ENCODE assay signal across 8 cellular contexts in the genomic region with DNA sequence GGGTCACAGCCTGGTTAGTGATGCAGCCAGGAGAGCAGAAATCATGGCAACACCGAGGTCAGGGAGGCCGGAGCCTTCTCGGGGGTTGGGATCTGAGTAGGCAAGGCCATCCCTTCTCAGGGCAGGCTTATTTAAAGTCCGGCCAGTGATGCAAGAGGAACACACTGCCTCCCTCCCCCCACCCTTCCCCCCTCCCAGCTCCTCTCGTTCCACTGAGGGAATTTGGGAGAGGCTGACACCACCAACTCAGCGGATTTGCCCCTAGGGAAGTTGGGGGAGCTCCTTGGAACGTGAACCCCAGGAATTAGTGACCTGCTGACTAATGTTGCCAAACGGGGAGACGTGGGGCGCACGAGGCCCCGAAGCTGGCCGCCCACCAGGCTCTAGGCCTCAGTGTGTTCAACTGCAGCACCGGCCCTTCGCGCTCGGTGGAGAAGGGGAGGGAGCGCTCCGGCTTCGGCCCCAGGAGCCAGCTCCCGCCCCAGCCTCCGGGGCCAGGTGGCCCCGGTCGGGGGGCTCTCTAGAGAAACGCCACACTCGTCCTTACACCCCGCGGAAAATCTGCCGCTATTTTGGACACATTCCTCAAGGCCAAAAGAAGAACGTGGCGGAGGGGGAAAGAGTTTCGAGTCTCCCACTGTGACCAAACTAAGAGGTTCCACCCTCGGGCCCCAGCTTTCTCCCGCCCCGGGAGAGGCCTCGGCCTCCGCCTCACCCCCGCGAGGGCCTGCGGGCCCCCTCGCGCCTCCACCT. TPM values are rescaled to one million over a fixed set of nuclear protein-coding genes. Genes with fewer than 3 reads are reported as not detected.
A peak's percentile ranks its signal among the peaks of the same experiment; 100 is the strongest.
DNase-seq lines count a peak whose midpoint lies in the region; ATAC-seq and TF ChIP-seq lines count a peak whose summit lies in the region.

No MANE protein-coding gene starts in this region.

- H3K4me2 ChIP-seq in GM23248 (ENCODE audit: unreplicated experiment) (peak overlapping the region; percentile 84), parathyroid adenoma (ENCODE audit: low read length) (peak overlapping the region; percentile 82)

- H3K4me1 ChIP-seq in GM23248 (ENCODE audit: insufficient read depth) (peaks cover 45% of the 10 kb centered on the region), adrenal gland (replicated peaks in 1 of 2) (peaks cover 45 to 51% of the 10 kb centered on the region in 2 donors), heart right ventricle (peaks cover 43 to 58% (median 53%) of the 10 kb centered on the region in 9 donors), parathyroid adenoma (peaks cover 37% of the 10 kb centered on the region)

- peak overlapping the region; percentile 98 for H3K9ac ChIP-seq in GM23248
- peak overlapping the region; percentile 91 for H3K9ac ChIP-seq in parathyroid adenoma

- H3K79me2 ChIP-seq in GM23248 (ENCODE audit: insufficient read depth) (peaks cover 65% of the 10 kb centered on the region), parathyroid adenoma (peaks cover 58% of the 10 kb centered on the region)

- H3K27me3 ChIP-seq in GM23248 (replicated peaks; ENCODE audit: insufficient read depth) = no peaks in the 10 kb centered on the region
- H3K27me3 ChIP-seq in adrenal gland = no peaks in the 10 kb centered on the region
- no peaks in the 10 kb centered on the region for H3K27me3 ChIP-seq in heart right ventricle
- H3K27me3 ChIP-seq in parathyroid adenoma (ENCODE audit: control insufficient read depth, insufficient read depth, low read length) = no peaks in the 10 kb centered on the region

- TF ChIP-seq POLR2A in adrenal gland (IDR thresholded peaks at IDR 0.05) = peak in 1 of 2 donors; percentile 90

- DNase-seq in G401 (ENCODE audit: low spot score) (peak; percentile 75), GM23248 (peak; percentile 93), NCI-H226 (peak; percentile 90), adrenal gland (peak; percentile 82 to 96 (median 95)), heart right ventricle (peak; percentile 69 to 77)

- H3K36me3 ChIP-seq in GM23248 (ENCODE audit: low read depth) (no peaks in the 10 kb centered on the region), adrenal gland (replicated peaks in 1 of 2) (no peaks in the 10 kb centered on the region), heart right ventricle (peaks cover 0 to 28% (median 0%) of the 10 kb centered on the region in 9 donors), parathyroid adenoma (ENCODE audit: control insufficient read depth, insufficient read depth, low read length) (no peaks in the 10 kb centered on the region)

- ATAC-seq in heart right ventricle (peak; percentile 11 to 63 (median 36)), HG03457 (IDR thresholded peaks at IDR 0.05; ENCODE audit: unreplicated experiment) (no peak), GM21423 (IDR thresholded peaks at IDR 0.05; ENCODE audit: unreplicated experiment) (no peak)

- H3K27ac ChIP-seq in GM23248 (peak overlapping the region; percentile 98), adrenal gland (peak overlapping the region; percentile 96 to 100 (median 99)), heart right ventricle (peak overlapping the region; percentile 97 to 100 (median 100)), parathyroid adenoma (peak overlapping the region; percentile 99)

- H3K9me2 ChIP-seq in GM23248 (ENCODE audit: insufficient read depth) = no peaks in the 10 kb centered on the region

- intact Hi-C loops in adrenal gland (cut with DNase I) (no loop called here), heart right ventricle (cut with DNase I) (loop anchor here in 3 of 10 donors (1.0 to 2.0 kb wide), 2 partner anchors 29 to 50 kb away; no protein-coding TSS in a partner anchor)

- TF ChIP-seq CTCF in adrenal gland (IDR thresholded peaks at IDR 0.05) (no peak), heart right ventricle (IDR thresholded peaks at IDR 0.05) (no peak), parathyroid adenoma (IDR thresholded peaks at IDR 0.05) (peak; percentile 7)

- H2AFZ ChIP-seq in GM23248 (no peak overlapping the region), parathyroid adenoma (peak overlapping the region; percentile 99)

- H3K9me3 ChIP-seq in GM23248 (ENCODE audit: low read depth) (no peaks in the 10 kb centered on the region), adrenal gland (replicated peaks in 1 of 3) (no peaks in the 10 kb centered on the region), heart right ventricle (no peaks in the 10 kb centered on the region), parathyroid adenoma (ENCODE audit: control insufficient read depth, low read length) (no peaks in the 10 kb centered on the region)

- WGBS in GM23248 (ENCODE audit: low coverage in 1 of 2, low lambda C conversion rate in 2 of 2, missing lambda C conversion rate in 2 of 2), 2 experiments = 1% methylated on average over 39 to 41 of the region's 42 CpGs
- 0 to 1% (median 0%) methylated on average over 15 to 42 of the region's 42 CpGs for WGBS in adrenal gland, 4 donors
- WGBS in heart right ventricle, 2 donors = 1% methylated on average over 41 to 42 of the region's 42 CpGs

- H3K4me3 ChIP-seq in GM23248 (peak overlapping the region; percentile 98), adrenal gland (peak overlapping the region; percentile 67 to 99 (median 95)), heart right ventricle (peak overlapping the region; percentile 77 to 100 (median 96)), parathyroid adenoma (ENCODE audit: low read depth, low read length) (peak overlapping the region; percentile 98)

- in situ Hi-C loops in G401 (cut with HindIII; ENCODE audit: low sequenced_read_pairs) (no loop called here), GM23248 (cut with MboI) (no loop called here)

- peaks cover 31% of the 10 kb centered on the region for H4K20me1 ChIP-seq in GM23248 (ENCODE audit: insufficient read depth)

- peaks cover 39% of the 10 kb centered on the region for H3F3A ChIP-seq in GM23248 (ENCODE audit: insufficient read depth)

RNA-seq across cellular contexts. Expression of gene CTDSP2, which starts 1.6 kb away (rescaled TPM):
- 64.1 and 78.6 TPM in 2 replicates for total RNA-seq in G401 (2014; rRNA removed; shearing (Covaris generic))
- total RNA-seq in GM23248 (2014; rRNA removed; shearing (Covaris generic)) = 97.3 and 109 TPM in 2 replicates
- polyA plus RNA-seq in GM23248 (2016; fragmentation: Nextera tagmentation; extraction: Ambion mirVana) = 51.7 and 52.7 TPM in 2 replicates
- total RNA-seq in adrenal gland = 100 to 1,000 TPM in 7 of 8 donors, 10 to 100 TPM in 1; 94.7 to 275 (median 252) TPM
- polyA plus RNA-seq in adrenal gland = 10 to 100 TPM; 42.9 to 89.6 (median 51.3) TPM
- 100 to 1,000 TPM in 2 of 10 donors, 10 to 100 TPM in 8; 76.4 to 138 (median 86.3) TPM for total RNA-seq in heart right ventricle
- polyA plus RNA-seq in heart right ventricle = 10 to 100 TPM; 31.2 to 31.7 TPM

RNA-seq across cellular contexts. Expression of gene AVIL, which starts 26.4 kb away (rescaled TPM):
- 0.12 and 0.71 TPM in 2 replicates for total RNA-seq in G401 (2014; rRNA removed; shearing (Covaris generic))
- 1.4 and 3.4 TPM in 2 replicates for total RNA-seq in GM23248 (2014; rRNA removed; shearing (Covaris generic))
- polyA plus RNA-seq in GM23248 (2016; fragmentation: Nextera tagmentation; extraction: Ambion mirVana) = 1.9 and 2.4 TPM in 2 replicates
- total RNA-seq in adrenal gland = 1 to 10 TPM; 1.5 to 9.0 (median 3.9) TPM
- 10 to 100 TPM in 2 of 3 donors, 1 to 10 TPM in 1; 5.0 to 32.6 (median 27.9) TPM for polyA plus RNA-seq in adrenal gland
- 1 to 10 TPM in 9 of 10 donors, under 1 TPM in 1; 1.00 to 2.9 (median 1.7) TPM for total RNA-seq in heart right ventricle
- polyA plus RNA-seq in heart right ventricle = 1 to 10 TPM; 1.3 to 8.4 TPM

Comparison
In these comparisons a context has a peak if more than half of its experiments do, and no peak if none do; other contexts are left out.
1. ATAC-seq: peak in heart right ventricle (8 of 8); none in HG03457 (single experiment) and GM21423 (single experiment).
2. Peak in every context shown above with its lines, with median percentiles within 50 percentile points of each other: DNase-seq, H3K27ac ChIP-seq and H3K4me3 ChIP-seq.